ENCODE assay signal across 1 cellular context in the genomic region with DNA sequence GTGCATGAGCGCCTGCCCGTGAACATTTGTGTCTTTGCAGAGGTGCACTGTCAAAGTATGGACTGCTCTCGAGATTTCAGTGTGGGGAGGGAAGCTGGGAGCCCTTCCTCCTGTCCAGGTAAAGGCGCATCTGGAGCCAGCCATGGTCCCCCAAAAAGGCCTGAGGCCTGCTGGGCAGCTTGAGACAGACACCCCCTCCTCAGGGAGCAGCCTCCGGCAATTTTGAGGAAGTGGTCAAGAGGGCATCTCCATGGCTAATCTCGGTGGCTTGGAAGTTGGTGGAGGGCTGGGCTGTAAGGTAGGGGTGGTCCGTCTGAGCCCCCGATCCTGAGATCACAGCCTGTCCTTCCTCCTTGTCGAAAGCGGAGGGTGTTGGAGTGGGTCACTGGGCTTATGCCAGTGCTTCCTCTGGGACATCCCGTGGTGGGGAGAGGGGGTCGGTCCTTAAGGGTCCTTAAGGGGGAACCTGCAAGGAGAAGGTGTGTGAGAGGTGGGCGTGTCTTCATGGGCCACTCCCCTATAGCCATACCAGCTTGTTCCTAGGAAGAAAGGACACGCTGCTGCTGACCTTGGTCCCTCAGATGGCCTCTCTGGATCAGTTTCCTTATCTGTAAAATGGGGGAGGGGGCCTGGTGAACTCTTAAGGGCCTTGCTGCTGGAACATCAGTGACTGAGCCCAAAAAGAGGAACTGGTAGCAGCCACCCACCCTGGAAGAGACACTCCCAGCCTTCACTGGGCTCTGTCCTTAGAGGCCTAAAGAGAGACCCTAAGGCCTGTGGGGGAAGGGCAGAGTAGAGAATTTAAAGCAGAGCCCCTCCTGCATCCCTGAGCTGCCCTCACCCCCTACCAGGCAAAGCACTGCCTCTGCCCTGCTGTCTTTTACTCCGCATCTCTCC.
TF ChIP-seq lines count a peak whose summit lies in the region.

No MANE protein-coding gene starts in this region.

TF ChIP-seq in K562, 482 proteins besides CTCF, POLR2A, EP300 and RAD21:
- TF ChIP-seq SPI1 (IDR thresholded peaks at IDR 0.05; ENCODE audit: borderline replicate concordance, low read depth, low read length) (peak; percentile 92), OTX1 (CRISPR knock-in tag; IDR thresholded peaks at IDR 0.05) (no peak)
